9 cellular contexts compared by ENCODE assay signal in the genomic region with DNA sequence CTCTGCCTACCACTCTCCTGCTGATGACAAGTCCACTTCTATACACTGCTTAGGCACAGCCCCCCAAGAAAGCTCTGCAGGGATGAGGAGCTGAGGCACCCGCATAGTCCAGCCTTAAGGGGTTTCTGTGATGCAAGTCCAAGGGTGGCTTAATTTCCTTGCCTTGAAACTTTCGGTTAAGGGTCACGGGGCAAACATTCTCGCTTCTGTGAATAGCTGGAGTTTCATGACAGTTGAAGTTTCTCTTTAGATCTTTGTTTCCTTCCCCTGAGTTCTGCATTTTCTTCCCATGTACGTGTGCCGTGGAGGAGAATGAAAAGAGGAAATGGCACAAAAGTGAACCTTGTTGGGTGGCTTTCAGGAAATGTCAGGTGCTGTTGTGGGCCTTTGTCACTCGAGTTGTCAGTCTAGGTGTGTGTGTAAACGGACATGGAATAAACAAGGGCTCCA. TPM values are rescaled to one million over a fixed set of nuclear protein-coding genes. Genes with fewer than 3 reads are reported as not detected.
DNase-seq lines count a peak whose midpoint lies in the region; ATAC-seq, FAIRE-seq and TF ChIP-seq lines count a peak whose summit lies in the region.
"Had no signal": no experiment of that assay in that cellular context is flagged by ENCODE, and none has a peak within 500 bp of the region (broad histone marks: within the 10 kb centered on the region; RNA-seq: fewer than 3 reads in every experiment).

No MANE protein-coding gene starts in this region.

- intact Hi-C loops in dendritic cell treated with granulocyte-macrophage colony-stimulating factor and Interleukin-4, amounts not matched to agents 40 ng/mL and 50 ng/mL, for 4 days (cut with micrococcal nuclease) = loop anchor here (2.0 kb wide), 1 partner anchor 136 kb away; the partner anchor contains the start of gene PHC3

- H3K4me3 ChIP-seq in GM06990 (replicated peaks; ENCODE audit: low read depth, low read length) = peak overlapping the region; percentile 24; the same call in 1 of the 2 replicates

- no peak for FAIRE-seq in urothelium cell line (lab: Jason Lieb, UNC)
- no peak for FAIRE-seq in frontal cortex (lab: Jason Lieb, UNC)
- FAIRE-seq: H1 had no signal

- H3K27me3 ChIP-seq in GM06990 (replicated peaks; ENCODE audit: control insufficient read depth, insufficient read depth, low read length) = no peaks in the 10 kb centered on the region

- ATAC-seq in GM19463 (IDR thresholded peaks at IDR 0.05; ENCODE audit: unreplicated experiment) (peak; percentile 77), HG03457 (IDR thresholded peaks at IDR 0.05; ENCODE audit: unreplicated experiment) (peak; percentile 75)

- peaks cover 65% of the 10 kb centered on the region for H3K4me1 Mint-ChIP-seq in dendritic cell treated with granulocyte-macrophage colony-stimulating factor and Interleukin-4, amounts not matched to agents 40 ng/mL and 50 ng/mL, for 4 days (ENCODE audit: low read depth)

- no peaks in the 10 kb centered on the region for H3K9me3 Mint-ChIP-seq in dendritic cell treated with granulocyte-macrophage colony-stimulating factor and Interleukin-4, amounts not matched to agents 40 ng/mL and 50 ng/mL, for 4 days

- H3K27ac Mint-ChIP-seq in dendritic cell treated with granulocyte-macrophage colony-stimulating factor and Interleukin-4, amounts not matched to agents 40 ng/mL and 50 ng/mL, for 4 days = peak overlapping the region; percentile 90

- no peaks in the 10 kb centered on the region for H3K27me3 Mint-ChIP-seq in dendritic cell treated with granulocyte-macrophage colony-stimulating factor and Interleukin-4, amounts not matched to agents 40 ng/mL and 50 ng/mL, for 4 days

- peaks cover 7% of the 10 kb centered on the region for H3K36me3 Mint-ChIP-seq in dendritic cell treated with granulocyte-macrophage colony-stimulating factor and Interleukin-4, amounts not matched to agents 40 ng/mL and 50 ng/mL, for 4 days (ENCODE audit: low read depth)

- DNase-seq in GM06990 (ENCODE audit: extremely low read depth, insufficient read length) (peak; percentile 82), 8988T (no peak), urothelium cell line (ENCODE audit: low spot score) (no peak), NCI-H748 (lab: John Stamatoyannopoulos, UW; ENCODE audit: unreplicated experiment) (no peak), frontal cortex (ENCODE audit: low spot score in 2 of 2) (no peak)

- peak overlapping the region; percentile 65 for H3K4me3 Mint-ChIP-seq in dendritic cell treated with granulocyte-macrophage colony-stimulating factor and Interleukin-4, amounts not matched to agents 40 ng/mL and 50 ng/mL, for 4 days

- peaks cover 3% of the 10 kb centered on the region for H3K36me3 ChIP-seq in GM06990 (ENCODE audit: control insufficient read depth, insufficient read depth, low read length)

- no peak for TF ChIP-seq CTCF in GM06990 (IDR thresholded peaks at IDR 0.05; ENCODE audit: insufficient read depth, low read length, poor library complexity, severe bottlenecking)

RNA-seq across cellular contexts. Expression of gene GPR160, which starts 7.0 kb away (rescaled TPM):
- total RNA-seq in frontal cortex = 2.9 TPM
